22 cellular contexts compared by ENCODE assay signal in the genomic region with DNA sequence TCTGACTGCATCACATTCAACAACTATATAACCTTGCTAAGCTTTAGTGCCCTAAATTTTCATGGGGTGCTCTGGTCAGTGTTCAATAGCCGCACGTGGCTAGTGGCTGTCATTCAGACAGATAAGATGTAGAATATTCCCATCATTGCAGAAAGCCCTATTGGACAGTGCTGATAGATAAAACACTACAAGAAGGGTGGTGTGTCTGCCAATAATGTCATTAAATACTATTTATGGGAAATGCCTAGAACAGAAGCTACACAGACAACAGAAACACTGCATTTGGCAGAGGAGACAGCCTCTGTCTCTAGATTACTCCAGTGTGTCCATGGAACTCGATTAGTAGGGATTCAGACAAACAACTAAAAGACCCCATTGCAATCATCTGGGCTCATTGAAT. TPM values are rescaled to one million over a fixed set of nuclear protein-coding genes. Genes with fewer than 3 reads are reported as not detected.
DNase-seq lines count a peak whose midpoint lies in the region; ATAC-seq, FAIRE-seq and TF ChIP-seq lines count a peak whose summit lies in the region.
"Had no signal": no experiment of that assay in that cellular context is flagged by ENCODE, and none has a peak within 500 bp of the region (broad histone marks: within the 10 kb centered on the region; RNA-seq: fewer than 3 reads in every experiment).

No MANE protein-coding gene starts in this region.

- no peak overlapping the region for H3K4me3 ChIP-seq in heart left ventricle
- H3K4me3 ChIP-seq in left ventricle myocardium inferior: no peak overlapping the region
- no peak overlapping the region for H3K4me3 ChIP-seq in neuronal stem cell (ENCODE audit: low read length in 2 of 2)
- no peak overlapping the region for H3K4me3 ChIP-seq in foreskin fibroblast (ENCODE audit: low read depth in 1 of 2, low read length in 2 of 2)
- H3K4me3 ChIP-seq: GM23338 had no signal

- H2BK5ac ChIP-seq in neuronal stem cell (ENCODE audit: low read length): no peak overlapping the region

- H3K27me3 ChIP-seq in heart left ventricle: peaks cover 0 to 4% (median 0%) of the 10 kb centered on the region in 9 donors
- no peaks in the 10 kb centered on the region for H3K27me3 ChIP-seq in left ventricle myocardium inferior (ENCODE audit: low read depth)
- no peaks in the 10 kb centered on the region for H3K27me3 ChIP-seq in neuronal stem cell (ENCODE audit: control insufficient read depth in 3 of 3, insufficient read depth in 3 of 3, low read depth in 1 of 3, low read length in 3 of 3)

- TF ChIP-seq CTCF in heart left ventricle (IDR thresholded peaks at IDR 0.05): no peak
- no peak for TF ChIP-seq CTCF in left ventricle myocardium inferior (IDR thresholded peaks at IDR 0.05; ENCODE audit: borderline replicate concordance)
- no peak for TF ChIP-seq CTCF in foreskin fibroblast (IDR thresholded peaks at IDR 0.05; ENCODE audit: low read depth, low read length)

- H3K4me3 Mint-ChIP-seq in immature natural killer cell: no peak overlapping the region
- H3K4me3 Mint-ChIP-seq: CD4-positive, alpha-beta T cell; GM23338; HFFc6 had no signal

- TF ChIP-seq POLR2A in heart left ventricle (IDR thresholded peaks at IDR 0.05): no peak

- H4K8ac ChIP-seq in neuronal stem cell (ENCODE audit: low read depth, low read length): no peak overlapping the region

- no peak overlapping the region for H3K27ac Mint-ChIP-seq in immature natural killer cell
- H3K27ac Mint-ChIP-seq: CD4-positive, alpha-beta T cell; GM23338; HFFc6 had no signal

- WGBS in heart left ventricle, 4 donors: 38 to 44% (median 41%) methylated on average over 3 of the region's 3 CpGs
- WGBS in neuronal stem cell (ENCODE audit: extremely low coverage in 2 of 2, insufficient read length in 2 of 2, insufficient replicate concordance in 1 of 2), 2 donors: no CpG with 5 or more reads among the region's 3 CpGs

- H3K9ac ChIP-seq in neuronal stem cell (ENCODE audit: low read depth, low read length, poor library complexity): no peak overlapping the region

- no peak overlapping the region for H2AK5ac ChIP-seq in neuronal stem cell (ENCODE audit: low read depth, low read length)

- H2BK12ac ChIP-seq in neuronal stem cell (ENCODE audit: low read length): no peak overlapping the region

- no peak for DNase-seq in heart left ventricle
- DNase-seq in cardiac septum (ENCODE audit: low spot score): no peak
- DNase-seq in HTR-8/SVneo (ENCODE audit: insufficient read length, low spot score): no peak
- no peak for DNase-seq in left ventricle myocardium inferior
- no peak for DNase-seq in neuronal stem cell (ENCODE audit: low spot score)
- DNase-seq in foreskin fibroblast: no peak
- no peak for DNase-seq in immature natural killer cell
- DNase-seq: ACHN; Caco-2; CD4-positive, alpha-beta T cell; H7; HFFc6; IMR-90 had no signal

- no peak overlapping the region for H3K14ac ChIP-seq in neuronal stem cell (ENCODE audit: low read length)

- H3K36me3 ChIP-seq in heart left ventricle (no peaks in the 10 kb centered on the region), left ventricle myocardium inferior (no peaks in the 10 kb centered on the region), neuronal stem cell (replicated peaks in 1 of 2; ENCODE audit: control insufficient read depth in 2 of 2, insufficient read depth in 2 of 2, low read length in 2 of 2) (no peaks in the 10 kb centered on the region)

- H2BK120ac ChIP-seq in neuronal stem cell (ENCODE audit: low read depth, low read length): no peak overlapping the region

- H4K91ac ChIP-seq in neuronal stem cell (ENCODE audit: low read depth, low read length, poor library complexity): no peak overlapping the region

- H3K79me1 ChIP-seq in neuronal stem cell (ENCODE audit: low read depth, low read length): no peaks in the 10 kb centered on the region

- H3K9me3 Mint-ChIP-seq in immature natural killer cell: no peaks in the 10 kb centered on the region
- H3K9me3 Mint-ChIP-seq: CD4-positive, alpha-beta T cell; GM23338; HFFc6 had no signal

- no peaks in the 10 kb centered on the region for H3K36me3 Mint-ChIP-seq in immature natural killer cell

- no peak overlapping the region for H3K4me2 ChIP-seq in neuronal stem cell (ENCODE audit: insufficient read depth, low read length, poor library complexity, severe bottlenecking)
- H3K4me2 ChIP-seq: GM23338 had no signal

- peak overlapping the region in 6 of 12 donors; percentile 2 to 78 (median 59) for H3K27ac ChIP-seq in heart left ventricle
- H3K27ac ChIP-seq in left ventricle myocardium inferior (replicated peaks): peak overlapping the region; percentile 91
- no peak overlapping the region for H3K27ac ChIP-seq in neuronal stem cell (replicated peaks; ENCODE audit: low read length)
- H3K27ac ChIP-seq: C4-2B, HL-60 had no signal

- H3K4me1 ChIP-seq in heart left ventricle (peaks cover 0 to 22% (median 0%) of the 10 kb centered on the region in 12 donors), left ventricle myocardium inferior (peaks cover 29% of the 10 kb centered on the region), neuronal stem cell (ENCODE audit: control insufficient read depth in 2 of 2, insufficient read depth in 1 of 2, low read depth in 1 of 2, low read length in 2 of 2) (peaks cover 0 to 8% of the 10 kb centered on the region in 2 donors)
- H3K4me1 ChIP-seq: Caco-2 had no signal

- H3K23ac ChIP-seq in neuronal stem cell (ENCODE audit: low read depth, low read length, poor library complexity): no peak overlapping the region

- no peaks in the 10 kb centered on the region for H3K9me3 ChIP-seq in heart left ventricle
- no peaks in the 10 kb centered on the region for H3K9me3 ChIP-seq in left ventricle myocardium inferior (replicated peaks)
- peaks cover 0 to 4% of the 10 kb centered on the region in 2 donors for H3K9me3 ChIP-seq in neuronal stem cell (replicated peaks in 1 of 2; ENCODE audit: control insufficient read depth in 2 of 2, insufficient read depth in 1 of 2, low read depth in 1 of 2, low read length in 2 of 2)
- H3K9me3 ChIP-seq: Caco-2 had no signal

- intact Hi-C loops in heart left ventricle (cut with DNase I): no loop called here
- intact Hi-C loops in cardiac septum (cut with DNase I): no loop called here
- intact Hi-C loops in left ventricle myocardium inferior (cut with micrococcal nuclease): no loop called here

- H3K4me1 Mint-ChIP-seq in immature natural killer cell: no peaks in the 10 kb centered on the region

- peak in 3 of 4 donors; percentile 36 to 67 (median 41) for ATAC-seq in heart left ventricle
- ATAC-seq: GM23338, HCT116 had no signal

- H3K27me3 Mint-ChIP-seq in immature natural killer cell (ENCODE audit: low read depth in 3 of 3): peaks cover 1 to 12% (median 4%) of the 10 kb centered on the region in 3 donors

- FAIRE-seq in HTR-8/SVneo (lab: Jason Lieb, UNC): peak; percentile 16
- FAIRE-seq: D721Med, G401.6, GM12891 had no signal

- no peak overlapping the region for H2BK15ac ChIP-seq in neuronal stem cell (ENCODE audit: low read length)

- no peak overlapping the region for H3K18ac ChIP-seq in neuronal stem cell (ENCODE audit: low read length)

- no peak overlapping the region for H3K4ac ChIP-seq in neuronal stem cell (ENCODE audit: low read length)

- no peak overlapping the region for H2AFZ ChIP-seq in neuronal stem cell (ENCODE audit: low read length)

RNA-seq across cellular contexts. Expression of gene PMP22, which starts 28.4 kb away (rescaled TPM):
- total RNA-seq in heart left ventricle: 100 to 1,000 TPM; 133 to 421 (median 186) TPM
- 100 to 1,000 TPM in 1 of 2 donors, 10 to 100 TPM in 1; 92.2 to 220 TPM for polyA plus RNA-seq in heart left ventricle
- total RNA-seq in cardiac septum: 91.8 TPM
- total RNA-seq in left ventricle myocardium inferior: 135 TPM
- 8.6 TPM for polyA plus RNA-seq in neuronal stem cell (2013, experiment 1 of 2)
- 8.7 TPM for polyA plus RNA-seq in neuronal stem cell (2013, experiment 2 of 2)
- polyA plus RNA-seq in immature natural killer cell: under 1 TPM in 1 of 3 donors, not detected in 2; 0.38 TPM
- total RNA-seq: CD4-positive, alpha-beta T cell had no signal

RNA-seq across cellular contexts. Expression of gene TEKT3, which starts 47.8 kb away (rescaled TPM):
- 1 to 10 TPM in 1 of 9 donors, under 1 TPM in 5, not detected in 3; 0.32 to 1.0 (median 0.71) TPM for total RNA-seq in heart left ventricle
- polyA plus RNA-seq in heart left ventricle: under 1 TPM; 0.06 to 0.30 TPM
- total RNA-seq in cardiac septum: 0.86 TPM
- total RNA-seq in left ventricle myocardium inferior: 0.49 TPM
- polyA plus RNA-seq in neuronal stem cell (2013, experiment 1 of 2): 0.93 TPM
- 0.97 TPM for polyA plus RNA-seq in neuronal stem cell (2013, experiment 2 of 2)
- not detected for polyA plus RNA-seq in immature natural killer cell
- total RNA-seq: A172; CD4-positive, alpha-beta T cell; HFFc6; HT1080; IMR-90 had no signal
